8 cellular contexts compared by ENCODE assay signal in the genomic region with DNA sequence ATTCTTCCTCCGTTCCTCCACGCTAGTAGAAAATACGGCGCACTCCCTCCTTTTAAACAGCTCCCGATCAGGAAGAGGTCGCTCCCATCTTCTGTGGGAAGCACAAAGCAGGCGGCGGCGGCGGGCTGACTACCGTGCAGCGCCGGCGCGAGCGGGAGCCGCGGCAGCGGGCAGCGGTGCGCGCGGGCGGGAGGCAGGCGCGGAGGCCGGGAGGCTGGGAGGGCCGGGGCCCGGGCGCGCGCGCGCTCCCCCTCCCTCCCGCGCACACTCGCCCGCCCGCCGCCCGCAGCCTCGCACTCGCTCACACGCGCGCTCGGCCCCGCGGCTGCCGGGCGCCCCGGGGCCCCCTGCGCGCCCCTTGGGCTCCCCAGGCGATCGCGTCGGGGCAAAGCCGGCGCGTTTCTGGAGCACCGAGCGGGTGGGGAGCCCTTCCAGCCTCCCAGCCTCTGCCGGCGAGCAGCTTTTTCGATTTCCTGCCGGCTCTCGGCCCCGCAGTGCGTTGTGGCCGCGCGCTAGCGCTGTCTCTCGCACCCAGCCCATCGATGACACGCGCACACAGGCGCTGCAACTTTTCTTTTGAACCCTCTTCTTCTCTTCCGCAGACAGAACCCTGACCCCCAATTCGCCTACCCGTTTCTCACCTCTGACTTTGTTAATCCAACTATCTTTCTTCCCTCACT. TPM values are rescaled to one million over a fixed set of nuclear protein-coding genes. Genes with fewer than 3 reads are reported as not detected.
A peak's percentile ranks its signal among the peaks of the same experiment; 100 is the strongest.
DNase-seq lines count a peak whose midpoint lies in the region; ATAC-seq and TF ChIP-seq lines count a peak whose summit lies in the region.

Gene SLC8A1, minus strand, starts transcription at position 165 of the 680 bp plus-strand sequence.

- H3K36me3 ChIP-seq in BLaER1 treated with 17β-estradiol and CSF1 and Interleukin-3, amounts not matched to agents 10 nM and 100 nM = peaks cover 0 to 8% (median 0%) of the 10 kb centered on the region in 11 experiments; a peak in 3 of 22 replicates
- H3K36me3 ChIP-seq in stomach = no peaks in the 10 kb centered on the region

- no peak for TF ChIP-seq EP300 in stomach (IDR thresholded peaks at IDR 0.05)

- H3K4me3 ChIP-seq in BLaER1 treated with 17β-estradiol and CSF1 and Interleukin-3, amounts not matched to agents 10 nM and 100 nM = peak within 1 kb of the TSS; percentile 66 to 87 (median 80)
- H3K4me3 ChIP-seq in lower leg skin (ENCODE audit: low read depth, poor library complexity, severe bottlenecking) (peak within 1 kb of the TSS; percentile 21), stomach (peak within 1 kb of the TSS; percentile 50 to 61 (median 56))

- intact Hi-C loops in lower leg skin (cut with DNase I; ENCODE audit: low total_unique reads) = no loop called here
- intact Hi-C loops in stomach (cut with DNase I; ENCODE audit: low total_unique reads) = no loop called here

- H3K4me2 ChIP-seq in BLaER1 treated with 17β-estradiol and CSF1 and Interleukin-3, amounts not matched to agents 10 nM and 100 nM = peak within 1 kb of the TSS; percentile 84 to 97 (median 89)

- peak within 1 kb of the TSS; percentile 70 to 88 (median 83) for H3K9ac ChIP-seq in BLaER1 treated with 17β-estradiol and CSF1 and Interleukin-3, amounts not matched to agents 10 nM and 100 nM

- peak within 1 kb of the TSS; percentile 44 to 84 (median 75); a peak in 21 of 22 replicates for H3K27ac ChIP-seq in BLaER1 treated with 17β-estradiol and CSF1 and Interleukin-3, amounts not matched to agents 10 nM and 100 nM
- H3K27ac ChIP-seq in cingulate gyrus (ENCODE audit: low read depth, low read length) (peak within 1 kb of the TSS; percentile 77), stomach (peak within 1 kb of the TSS; percentile 62 to 84 (median 73))

- H3K4me1 ChIP-seq in BLaER1 treated with 17β-estradiol and CSF1 and Interleukin-3, amounts not matched to agents 10 nM and 100 nM = peaks cover 28 to 75% (median 38%) of the 10 kb centered on the region in 10 experiments
- H3K4me1 ChIP-seq in stomach = peaks cover 0 to 29% (median 18%) of the 10 kb centered on the region in 4 donors

- peak; percentile 45 for DNase-seq in NOMO-1 treated with DMSO at 0.1 percent for 48 hours (lab: John Stamatoyannopoulos, UW; ENCODE audit: unreplicated experiment)
- no peak for DNase-seq in lower leg skin (ENCODE audit: low spot score in 2 of 2)
- no peak for DNase-seq in stomach
- DNase-seq in HPDE6-E6E7 (ENCODE audit: extremely low spot score) = no peak

- peaks cover 0 to 6% (median 0%) of the 10 kb centered on the region in 11 experiments; a peak in 2 of 22 replicates for H3K9me3 ChIP-seq in BLaER1 treated with 17β-estradiol and CSF1 and Interleukin-3, amounts not matched to agents 10 nM and 100 nM (replicated peaks in 1 of 11)
- H3K9me3 ChIP-seq in stomach = no peaks in the 10 kb centered on the region

- WGBS in lower leg skin, 2 donors = 3 to 6% methylated on average over 34 to 41 of the region's 82 CpGs
- WGBS in stomach, 5 donors = 0 to 5% (median 3%) methylated on average over 36 to 82 of the region's 82 CpGs

- peaks cover 0 to 7% (median 0%) of the 10 kb centered on the region in 11 experiments; a peak in 1 of 22 replicates for H3K27me3 ChIP-seq in BLaER1 treated with 17β-estradiol and CSF1 and Interleukin-3, amounts not matched to agents 10 nM and 100 nM
- H3K27me3 ChIP-seq in stomach = peaks cover 0 to 27% (median 5%) of the 10 kb centered on the region in 3 donors

- TF ChIP-seq POLR2A in lower leg skin (IDR thresholded peaks at IDR 0.05) (no peak), stomach (IDR thresholded peaks at IDR 0.05) (no peak)

- no peaks in the 10 kb centered on the region for H4K20me1 ChIP-seq in BLaER1 treated with 17β-estradiol and CSF1 and Interleukin-3, amounts not matched to agents 10 nM and 100 nM

- TF ChIP-seq CTCF in lower leg skin (IDR thresholded peaks at IDR 0.05) (no peak), stomach (IDR thresholded peaks at IDR 0.05) (no peak)

- peak; percentile 37 for ATAC-seq in GM19463 (IDR thresholded peaks at IDR 0.05; ENCODE audit: unreplicated experiment)
- no peak for ATAC-seq in GM21528 (IDR thresholded peaks at IDR 0.05; ENCODE audit: low FRiP score, unreplicated experiment)

RNA-seq across cellular contexts. Expression of gene SLC8A1, which starts in this region (rescaled TPM):
- total RNA-seq in lower leg skin (10 to 100 TPM in 3 of 4 donors, 1 to 10 TPM in 1; 7.5 to 21.2 (median 13.0) TPM), stomach (100 to 1,000 TPM in 1 of 5 donors, 10 to 100 TPM in 4; 12.3 to 105 (median 21.4) TPM)
- under 1 TPM; 0.31 to 0.75 (median 0.33) TPM for polyA plus RNA-seq in stomach

Comparison
In these comparisons a context has a peak if more than half of its experiments do, and no peak if none do; other contexts are left out.
1. H3K4me3 ChIP-seq: peak in every context shown above with its lines; median percentile 80 in BLaER1 treated with 17β-estradiol and CSF1 and Interleukin-3, amounts not matched to agents 10 nM and 100 nM; 56 in stomach; 21 in lower leg skin.